Comparison of ENCODE assay signal across 20 cellular contexts in the genomic region with DNA sequence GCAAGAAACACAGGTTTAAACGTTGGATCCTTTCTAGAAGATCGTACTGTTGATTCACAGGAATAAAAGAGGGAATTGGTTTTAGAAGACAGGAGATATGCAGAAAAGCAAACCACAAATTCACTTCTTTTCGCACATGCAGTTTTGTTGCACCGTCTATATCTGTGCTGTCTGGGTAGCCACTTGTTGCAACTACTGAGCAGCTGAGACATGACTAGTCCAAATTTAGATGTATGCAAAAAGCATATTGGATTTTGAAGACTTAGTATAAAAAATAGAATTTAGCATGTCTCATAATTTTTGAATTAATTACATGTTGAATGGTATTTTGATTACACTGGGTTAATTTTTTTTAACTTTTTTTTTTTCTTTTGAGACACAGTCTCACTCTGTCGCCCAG.
"Had no signal": no experiment of that assay in that cellular context is flagged by ENCODE, and none has a peak within 500 bp of the region (broad histone marks: within the 10 kb centered on the region; RNA-seq: fewer than 3 reads in every experiment).

No MANE protein-coding gene starts in this region.

- FAIRE-seq: endothelial cell of umbilical vein, islet of Langerhans, pancreas, urothelium cell line had no signal

- DNase-seq: dermis blood vessel endothelial cell; effector memory CD4-positive, alpha-beta T cell; heart left ventricle; left cardiac atrium; left lung; mesendoderm; midbrain; naive thymus-derived CD4-positive, alpha-beta T cell; nephron progenitor cell; pancreas; right cardiac atrium; sigmoid colon; spleen; stimulated activated CD4-positive, alpha-beta T cell treated with anti-CD3 and anti-CD28 coated beads, Interleukin-4, amount 100 ng/mL, for 4 hours; stimulated activated naive B cell treated with anti-CD40 and anti-IgM and Interleukin-4, amounts not matched to agents 10 μg/mL and 1 μg/mL and 100 μg/mL, for 72 hours had no signal

- H3K4me3 Mint-ChIP-seq: naive thymus-derived CD4-positive, alpha-beta T cell; nephron progenitor cell; stimulated activated naive B cell treated with anti-CD40 and anti-IgM and Interleukin-4, amounts not matched to agents 10 μg/mL and 1 μg/mL and 100 μg/mL, for 72 hours; stimulated activated naive CD8-positive, alpha-beta T cell treated with anti-CD3 and anti-CD28 coated beads, Interleukin-15, Interleukin-2, amounts not matched to agents 100 ng/mL and 50 ng/mL, for 24 hours had no signal

- H3K27ac Mint-ChIP-seq: naive thymus-derived CD4-positive, alpha-beta T cell; nephron progenitor cell; stimulated activated naive B cell treated with anti-CD40 and anti-IgM and Interleukin-4, amounts not matched to agents 10 μg/mL and 1 μg/mL and 100 μg/mL, for 72 hours; stimulated activated naive CD8-positive, alpha-beta T cell treated with anti-CD3 and anti-CD28 coated beads, Interleukin-15, Interleukin-2, amounts not matched to agents 100 ng/mL and 50 ng/mL, for 24 hours had no signal

- H3K27me3 Mint-ChIP-seq: naive thymus-derived CD4-positive, alpha-beta T cell; stimulated activated naive B cell treated with anti-CD40 and anti-IgM and Interleukin-4, amounts not matched to agents 10 μg/mL and 1 μg/mL and 100 μg/mL, for 72 hours; stimulated activated naive CD8-positive, alpha-beta T cell treated with anti-CD3 and anti-CD28 coated beads, Interleukin-15, Interleukin-2, amounts not matched to agents 100 ng/mL and 50 ng/mL, for 24 hours had no signal

- ATAC-seq: gastroesophageal sphincter; left cardiac atrium; left lung; naive thymus-derived CD4-positive, alpha-beta T cell; right cardiac atrium; stimulated activated naive B cell treated with anti-CD40 and anti-IgM and Interleukin-4, amounts not matched to agents 10 μg/mL and 1 μg/mL and 100 μg/mL, for 72 hours had no signal
